In genomic region chr2:88481937-88482336, GRCh38 we compare ENCODE assay signal across 11 cellular contexts.
DNase-seq lines count a peak whose midpoint lies in the region; ATAC-seq and TF ChIP-seq lines count a peak whose summit lies in the region.
"Had no signal": no experiment of that assay in that cellular context is flagged by ENCODE, and none has a peak within 500 bp of the region (broad histone marks: within the 10 kb centered on the region; RNA-seq: fewer than 3 reads in every experiment).

No MANE protein-coding gene starts in this region.

- no peak for TF ChIP-seq CTCF in choroid plexus epithelial cell (conservative IDR thresholded peaks at IDR 0.05; ENCODE audit: low read depth, low read length)

- no peak overlapping the region for H3K4me3 ChIP-seq in choroid plexus epithelial cell (ENCODE audit: low read depth, low read length)
- H3K4me3 ChIP-seq: thoracic aorta had no signal

- DNase-seq in NCI-H510A treated with DMSO at 0.1 percent for 48 hours (lab: John Stamatoyannopoulos, UW), result peak; percentile 1
- DNase-seq in NCI-H510A (lab: John Stamatoyannopoulos, UW), result no peak
- DNase-seq in NCI-H748 treated with DMSO at 0.1 percent for 48 hours (lab: John Stamatoyannopoulos, UW), result peak; percentile 45
- peak; percentile 30 for DNase-seq in choroid plexus epithelial cell (ENCODE audit: low read depth)
- DNase-seq in stromal cell of bone marrow (ENCODE audit: low read depth), result peak; percentile 1
- no peak for DNase-seq in amniotic stem cell (lab: John Stamatoyannopoulos, UW)
- DNase-seq: amygdala, NCI-H446 had no signal

- ATAC-seq in GM18867 (IDR thresholded peaks at IDR 0.05; ENCODE audit: unreplicated experiment), result no peak
- no peak for ATAC-seq in GM19328 (IDR thresholded peaks at IDR 0.05; ENCODE audit: unreplicated experiment)

Comparison
In these comparisons a context has a peak if more than half of its experiments do, and no peak if none do; other contexts are left out.
1. DNase-seq: peak in NCI-H510A treated with DMSO at 0.1 percent for 48 hours (single experiment), NCI-H748 treated with DMSO at 0.1 percent for 48 hours (single experiment), choroid plexus epithelial cell (single experiment) and stromal cell of bone marrow (single experiment); none in NCI-H510A (single experiment) and amniotic stem cell (single experiment).